Comparison of ENCODE assay signal across 8 cellular contexts in the genomic region with DNA sequence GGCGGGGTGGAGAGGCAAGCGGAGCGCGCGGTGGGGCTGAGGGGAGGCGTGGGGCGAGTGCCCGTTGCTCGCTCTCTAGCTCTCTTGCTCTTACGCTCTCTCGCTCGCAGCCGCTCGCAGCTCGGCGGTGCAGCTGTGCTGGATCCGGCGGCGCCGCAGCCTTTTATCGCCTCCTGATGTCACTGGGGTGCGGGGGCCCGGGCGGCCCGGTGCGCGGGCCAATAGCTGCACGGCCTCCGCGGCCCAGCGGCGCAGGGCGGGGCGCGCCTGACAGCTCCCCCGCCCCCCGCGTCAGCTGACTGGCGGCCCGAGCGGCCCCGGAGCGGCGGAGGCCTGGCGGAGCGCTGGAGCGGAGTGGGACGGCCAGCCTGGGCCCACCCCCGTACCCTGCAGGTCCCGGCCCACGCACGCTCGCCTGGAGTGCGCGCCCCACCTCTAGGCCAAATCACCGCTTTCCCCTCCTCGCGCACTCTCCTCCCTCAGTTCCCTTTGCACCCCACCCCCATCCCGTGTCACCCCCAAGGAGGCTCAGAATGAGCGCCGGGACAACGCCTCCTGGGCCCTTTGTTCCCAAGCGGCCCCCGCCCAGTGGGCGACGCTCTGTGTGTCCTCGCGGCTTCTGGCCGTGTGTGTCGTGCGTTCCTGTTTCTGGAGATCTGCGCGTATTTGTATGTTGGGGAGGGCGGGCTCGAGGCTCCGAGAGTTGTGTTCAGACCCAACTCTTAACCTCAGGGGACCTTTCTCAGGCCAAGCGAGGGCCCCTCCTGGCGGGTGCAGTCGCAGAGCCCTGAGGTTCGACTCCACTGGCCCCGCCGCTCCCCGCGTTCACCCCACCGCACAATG. TPM values are rescaled to one million over a fixed set of nuclear protein-coding genes. Genes with fewer than 3 reads are reported as not detected.
A peak's percentile ranks its signal among the peaks of the same experiment; 100 is the strongest.
DNase-seq lines count a peak whose midpoint lies in the region; TF ChIP-seq lines count a peak whose summit lies in the region.

A gene (minus strand): TSS at position 137 of the 843 bp plus-strand sequence. CDS start 386 bp downstream, outside the sequence.

- H3K14ac ChIP-seq in H9 (ENCODE audit: insufficient read depth, low read length), result no peak within 1 kb of the TSS

- H3K4me3 ChIP-seq in fibroblast of lung (replicated peaks in 1 of 4; ENCODE audit: control extremely low read depth in 1 of 4, insufficient read depth in 1 of 4, low read depth in 3 of 4, low read length in 4 of 4) (peak within 1 kb of the TSS; percentile 55 to 76 (median 58)), muscle layer of duodenum (ENCODE audit: low read depth in 1 of 2, low read length in 2 of 2) (peak within 1 kb of the TSS; percentile 56 to 82), stomach (peak within 1 kb of the TSS; percentile 58 to 77 (median 68))

- no peak within 1 kb of the TSS for H4K5ac ChIP-seq in H9 (ENCODE audit: insufficient read length, low read depth, low read length)

- H3K4me1 Mint-ChIP-seq in H9, result peaks cover 34 to 48% of the 10 kb centered on the region in 2 experiments

- H3T11ph ChIP-seq in H9 (ENCODE audit: low read length), result no peak within 1 kb of the TSS

- TF ChIP-seq CTCF in H9 (conservative IDR thresholded peaks at IDR 0.05) (no peak), fibroblast of lung (conservative IDR thresholded peaks at IDR 0.05 in 1 of 2, IDR thresholded peaks at IDR 0.05 in 1 of 2; ENCODE audit: low read depth in 1 of 2, low read length in 2 of 2) (no peak), stomach (IDR thresholded peaks at IDR 0.05) (no peak)

- H3K23ac ChIP-seq in H9 (ENCODE audit: insufficient read length, low read depth, low read length), result no peak within 1 kb of the TSS

- H3K9me3 ChIP-seq in ES-I3 (ENCODE audit: control insufficient read depth, insufficient read depth, low read length) (no peaks in the 10 kb centered on the region), H9 (ENCODE audit: control insufficient read depth, low read depth, low read length) (no peaks in the 10 kb centered on the region), fibroblast of lung (ENCODE audit: control insufficient read depth, insufficient read depth, low read depth, low read length) (no peaks in the 10 kb centered on the region), muscle layer of duodenum (ENCODE audit: control insufficient read depth in 1 of 2, low read length in 2 of 2) (no peaks in the 10 kb centered on the region), stomach (no peaks in the 10 kb centered on the region)

- H3K36me3 ChIP-seq in ES-I3 (ENCODE audit: insufficient read depth, low read length), result no peaks in the 10 kb centered on the region
- no peaks in the 10 kb centered on the region for H3K36me3 ChIP-seq in fibroblast of lung (ENCODE audit: control insufficient read depth, insufficient read depth, low read length)
- no peaks in the 10 kb centered on the region for H3K36me3 ChIP-seq in muscle layer of duodenum (ENCODE audit: control insufficient read depth in 1 of 2, insufficient read depth in 2 of 2, low read length in 2 of 2)
- no peaks in the 10 kb centered on the region for H3K36me3 ChIP-seq in stomach

- H3K27me3 ChIP-seq in H9 (ENCODE audit: insufficient read depth, low read length), result peaks cover 85% of the 10 kb centered on the region
- peaks cover 32% of the 10 kb centered on the region for H3K27me3 ChIP-seq in fibroblast of lung (ENCODE audit: control insufficient read depth, insufficient read depth, low read length)
- peaks cover 30% of the 10 kb centered on the region for H3K27me3 ChIP-seq in muscle layer of duodenum (ENCODE audit: low read depth, low read length)
- peaks cover 9 to 94% (median 62%) of the 10 kb centered on the region in 3 donors for H3K27me3 ChIP-seq in stomach

- no CpG with 5 or more reads among the region's 85 CpGs for WGBS in H9 (ENCODE audit: extremely low coverage, insufficient read length, low lambda C conversion rate)
- 1 to 3% (median 1%) methylated on average over 48 to 85 of the region's 85 CpGs for WGBS in stomach, 5 donors

- DNase-seq in H9 (peak; percentile 90), NCI-H2029 (lab: John Stamatoyannopoulos, UW) (peak; percentile 80), activated T-cell treated with anti-CD3 and anti-CD28 coated beads for 48 hours (ENCODE audit: low read depth) (peak; percentile 56), fibroblast of lung (ENCODE audit: low read depth in 2 of 2) (peak; percentile 86 to 94), stomach (peak; percentile 88), KG1 (lab: John Stamatoyannopoulos, UW) (no peak)

- H3K4me1 ChIP-seq in ES-I3 (ENCODE audit: insufficient read depth, low read length), result peaks cover 5% of the 10 kb centered on the region; the same call in 1 of the 2 replicates
- no peaks in the 10 kb centered on the region for H3K4me1 ChIP-seq in H9 (ENCODE audit: insufficient read depth, low read length)
- no peaks in the 10 kb centered on the region for H3K4me1 ChIP-seq in fibroblast of lung (ENCODE audit: control insufficient read depth, extremely low read depth, insufficient read depth, low read length)
- peaks cover 0 to 42% of the 10 kb centered on the region in 2 donors for H3K4me1 ChIP-seq in muscle layer of duodenum (ENCODE audit: control insufficient read depth in 1 of 2, insufficient read depth in 2 of 2, low read length in 2 of 2)
- H3K4me1 ChIP-seq in stomach, result peaks cover 29 to 71% (median 52%) of the 10 kb centered on the region in 4 donors

- H3K9me3 Mint-ChIP-seq in H9, result peaks cover 2 to 5% of the 10 kb centered on the region in 2 experiments; a peak in 4 of 5 replicates

- H3K27me3 Mint-ChIP-seq in H9 (ENCODE audit: low read depth), result peaks cover 96% of the 10 kb centered on the region

- H2AFZ ChIP-seq in H9 (ENCODE audit: low read length) (no peak within 1 kb of the TSS), fibroblast of lung (ENCODE audit: low read length) (peak within 1 kb of the TSS; percentile 87)

- H3K4ac ChIP-seq in H9 (ENCODE audit: low read depth, low read length), result no peak within 1 kb of the TSS

- no peak within 1 kb of the TSS for H2BK5ac ChIP-seq in H9 (ENCODE audit: insufficient read length, low read length)

- H3K79me2 ChIP-seq in H9 (ENCODE audit: insufficient read depth, low read length) (no peaks in the 10 kb centered on the region), fibroblast of lung (ENCODE audit: control insufficient read depth, insufficient read depth, low read length) (no peaks in the 10 kb centered on the region)

- no peak within 1 kb of the TSS for H3K18ac ChIP-seq in H9 (ENCODE audit: insufficient read length, low read depth, low read length)

- H3K79me1 ChIP-seq in H9 (ENCODE audit: insufficient read depth, low read depth, low read length, poor library complexity, severe bottlenecking), result no peaks in the 10 kb centered on the region

- peaks cover 17% of the 10 kb centered on the region for H3K23me2 ChIP-seq in H9 (ENCODE audit: insufficient read length, low read depth, low read length, poor library complexity, severe bottlenecking)

- H2BK12ac ChIP-seq in H9 (ENCODE audit: insufficient read length, low read depth, low read length), result no peak within 1 kb of the TSS

- no peaks in the 10 kb centered on the region for H4K20me1 ChIP-seq in H9 (ENCODE audit: control insufficient read depth, insufficient read depth, insufficient read length)
- no peaks in the 10 kb centered on the region for H4K20me1 ChIP-seq in fibroblast of lung (ENCODE audit: control insufficient read depth, extremely low read depth, insufficient read depth, low read length)

- no peak within 1 kb of the TSS for H2BK120ac ChIP-seq in H9 (ENCODE audit: low read depth, low read length, poor library complexity, severe bottlenecking)

- H3K27ac Mint-ChIP-seq in H9, result no peak within 1 kb of the TSS; a peak in 1 of 7 replicates

- H2AK5ac ChIP-seq in H9 (ENCODE audit: insufficient read length, low read length), result no peak within 1 kb of the TSS

- H4K8ac ChIP-seq in H9 (replicated peaks; ENCODE audit: insufficient read length, low read depth, low read length), result no peak within 1 kb of the TSS

- H3K36me3 Mint-ChIP-seq in H9 (ENCODE audit: insufficient read depth in 1 of 3, low read depth in 3 of 3), result peaks cover 0 to 3% (median 0%) of the 10 kb centered on the region in 3 experiments; a peak in 1 of 7 replicates

- H3K4me3 Mint-ChIP-seq in H9, result peak within 1 kb of the TSS; percentile 63 to 89

- H3K27ac ChIP-seq in H9 (ENCODE audit: insufficient read length, low read depth, low read length) (no peak within 1 kb of the TSS), fibroblast of lung (ENCODE audit: insufficient read depth, low read length) (peak within 1 kb of the TSS; percentile 71), muscle layer of duodenum (ENCODE audit: low read length) (peak within 1 kb of the TSS; percentile 75), stomach (peak within 1 kb of the TSS; percentile 86 to 94 (median 90))

- TF ChIP-seq EP300 in stomach (IDR thresholded peaks at IDR 0.05), result no peak

- H3K56ac ChIP-seq in H9 (ENCODE audit: insufficient read length, low read depth, low read length), result no peak within 1 kb of the TSS

- H3K9ac ChIP-seq in ES-I3 (ENCODE audit: low read depth, low read length), result peak within 1 kb of the TSS; percentile 81
- no peak within 1 kb of the TSS for H3K9ac ChIP-seq in H9 (ENCODE audit: extremely low read depth, insufficient read length, low read length)
- H3K9ac ChIP-seq in fibroblast of lung (ENCODE audit: insufficient read depth, low read length), result peak within 1 kb of the TSS; percentile 77

- no peak within 1 kb of the TSS for H2BK15ac ChIP-seq in H9 (ENCODE audit: low read depth, low read length)

- H3K4me2 ChIP-seq in H9 (ENCODE audit: insufficient read depth, insufficient read length, low read length), result peak within 1 kb of the TSS; percentile 62
- peak within 1 kb of the TSS; percentile 97 for H3K4me2 ChIP-seq in fibroblast of lung (ENCODE audit: extremely low read depth, insufficient read depth, low read length)

- no peak within 1 kb of the TSS for H4K91ac ChIP-seq in H9 (ENCODE audit: insufficient read length, low read depth, low read length)

- TF ChIP-seq POLR2A in stomach (IDR thresholded peaks at IDR 0.05), result peak in 2 of 4 donors; percentile 40 to 58

- no peak within 1 kb of the TSS for H2BK20ac ChIP-seq in H9 (ENCODE audit: low read depth, low read length, poor library complexity, severe bottlenecking)

- intact Hi-C loops in stomach (cut with DNase I; ENCODE audit: low total_unique reads), result loop anchor here (10.0 kb wide), 1 partner anchor 425 kb away; no protein-coding TSS in a partner anchor

RNA-seq across cellular contexts. Expression of the gene that starts here (rescaled TPM):
- total RNA-seq in H9 (2021) (0.85 and 1.0 TPM in 2 replicates), fibroblast of lung (3.0 and 7.7 TPM in 2 replicates), stomach (10 to 100 TPM in 3 of 5 donors, 1 to 10 TPM in 2; 4.5 to 34.4 (median 22.9) TPM)
- polyA plus RNA-seq in fibroblast of lung (0.40 and 0.75 TPM in 2 replicates), stomach (1 to 10 TPM; 7.2 to 8.1 (median 7.8) TPM)
- polyA plus RNA-seq in fibroblast of lung (2012), result 1.0 and 1.9 TPM in 2 replicates
- polyA minus RNA-seq in fibroblast of lung (ENCODE audit: low replicate concordance), result 0.70 and 1.1 TPM in 2 replicates
